ENCODE assay signal across 1 cellular context in genomic region chr11:78139422-78140391, GRCh38.
A peak's percentile ranks its signal among the peaks of the same experiment; 100 is the strongest.
TF ChIP-seq lines count a peak whose summit lies in the region.

Gene ALG8 (minus strand): TSS chr11:78139626. CDS start chr11:78139588, 38 bp downstream.

TF ChIP-seq in HepG2, 621 proteins besides CTCF, POLR2A, EP300 and RAD21 (continued from another document and continues in another):
- peak; percentile 70 for TF ChIP-seq GABPA (IDR thresholded peaks at IDR 0.05; ENCODE audit: low read depth, low read length)
- TF ChIP-seq GABPA (CRISPR knock-in tag; IDR thresholded peaks at IDR 0.05; ENCODE audit: low read depth): peak; percentile 95
- TF ChIP-seq CENPT (CRISPR knock-in tag; IDR thresholded peaks at IDR 0.05; ENCODE audit: low read depth): peak; percentile 77; the same call in 1 of the 2 replicates
- TF ChIP-seq DMTF1 (CRISPR knock-in tag; IDR thresholded peaks at IDR 0.05): no peak
- no peak for TF ChIP-seq NFRKB (IDR thresholded peaks at IDR 0.05)
- no peak for TF ChIP-seq ZSCAN5A (CRISPR knock-in tag; IDR thresholded peaks at IDR 0.05; ENCODE audit: borderline replicate concordance)
- peak; percentile 89 for TF ChIP-seq POLR2G (IDR thresholded peaks at IDR 0.05; ENCODE audit: low read depth, low read length)
- no peak for TF ChIP-seq NCOA5 (CRISPR knock-in tag; IDR thresholded peaks at IDR 0.05)
- no peak for TF ChIP-seq JUN (CRISPR knock-in tag; IDR thresholded peaks at IDR 0.05)
- TF ChIP-seq ZFP37 (CRISPR knock-in tag; IDR thresholded peaks at IDR 0.05; ENCODE audit: borderline replicate concordance): 0 out of 2 replicates have a peak, but pooled peaks have one; percentile 67
- no peak for TF ChIP-seq SIX1 (CRISPR knock-in tag; IDR thresholded peaks at IDR 0.05; ENCODE audit: borderline replicate concordance)
- TF ChIP-seq MATR3 (CRISPR knock-in tag; IDR thresholded peaks at IDR 0.05): no peak
- peak; percentile 82 for TF ChIP-seq HDAC1 (CRISPR knock-in tag; IDR thresholded peaks at IDR 0.05)
- no peak; the same call in 1 of the 2 replicates for TF ChIP-seq ZNF740 (CRISPR knock-in tag; IDR thresholded peaks at IDR 0.05)
- 0 out of 2 replicates have a peak, but pooled peaks have one; percentile 84 for TF ChIP-seq FOXO4 (CRISPR knock-in tag; conservative IDR thresholded peaks at IDR 0.05)
- TF ChIP-seq ZNF598 (CRISPR knock-in tag; IDR thresholded peaks at IDR 0.05; ENCODE audit: borderline replicate concordance): peak; percentile 93
- TF ChIP-seq ZNF552 (CRISPR knock-in tag; IDR thresholded peaks at IDR 0.05; ENCODE audit: borderline replicate concordance): peak; percentile 63; the same call in 1 of the 2 replicates
- TF ChIP-seq ZNF713 (CRISPR knock-in tag; IDR thresholded peaks at IDR 0.05): no peak
- no peak for TF ChIP-seq ZNF33B (CRISPR knock-in tag; IDR thresholded peaks at IDR 0.05)
- peak; percentile 95 for TF ChIP-seq E2F5 (CRISPR knock-in tag; conservative IDR thresholded peaks at IDR 0.05)
- no peak for TF ChIP-seq ARID3A (IDR thresholded peaks at IDR 0.05; ENCODE audit: low read depth, low read length)
- no peak; the same call in 1 of the 2 replicates for TF ChIP-seq NCOR1 (IDR thresholded peaks at IDR 0.05; ENCODE audit: borderline replicate concordance, low read length)
- peak; percentile 92 for TF ChIP-seq HNRNPLL (IDR thresholded peaks at IDR 0.05; ENCODE audit: low read depth, low read length, poor library complexity, severe bottlenecking)
- peak; percentile 61; the same call in 1 of the 2 replicates for TF ChIP-seq PAX8 (CRISPR knock-in tag; IDR thresholded peaks at IDR 0.05; ENCODE audit: borderline replicate concordance)
- TF ChIP-seq TFAP4 (IDR thresholded peaks at IDR 0.05; ENCODE audit: borderline replicate concordance, low read depth): no peak
- TF ChIP-seq ERF (CRISPR knock-in tag; IDR thresholded peaks at IDR 0.05): peak; percentile 69; the same call in 1 of the 2 replicates
- TF ChIP-seq PLSCR1 (CRISPR knock-in tag; IDR thresholded peaks at IDR 0.05; ENCODE audit: borderline replicate concordance): no peak
- peak; percentile 70 for TF ChIP-seq HES4 (CRISPR knock-in tag; IDR thresholded peaks at IDR 0.05; ENCODE audit: borderline replicate concordance)
- no peak for TF ChIP-seq HOXA7 (CRISPR knock-in tag; IDR thresholded peaks at IDR 0.05)
- peak; percentile 81; the same call in 1 of the 2 replicates for TF ChIP-seq SMAD3 (CRISPR knock-in tag; IDR thresholded peaks at IDR 0.05)
- TF ChIP-seq ZMYM2 (CRISPR knock-in tag; IDR thresholded peaks at IDR 0.05): no peak
- TF ChIP-seq ZNF367 (CRISPR knock-in tag; IDR thresholded peaks at IDR 0.05; ENCODE audit: borderline replicate concordance): peak; percentile 92; the same call in 1 of the 2 replicates
- peak; percentile 92 for TF ChIP-seq DMAP1 (CRISPR knock-in tag; IDR thresholded peaks at IDR 0.05)
- no peak for TF ChIP-seq MTF2 (CRISPR knock-in tag; IDR thresholded peaks at IDR 0.05; ENCODE audit: borderline replicate concordance)
- peak; percentile 95 for TF ChIP-seq KAT8 (CRISPR knock-in tag; IDR thresholded peaks at IDR 0.05)
- TF ChIP-seq TIGD3 (CRISPR knock-in tag; IDR thresholded peaks at IDR 0.05; ENCODE audit: borderline replicate concordance): no peak
- no peak for TF ChIP-seq ZNF512 (CRISPR knock-in tag; IDR thresholded peaks at IDR 0.05)
- no peak for TF ChIP-seq GPN1 (CRISPR knock-in tag; IDR thresholded peaks at IDR 0.05; ENCODE audit: borderline replicate concordance)
- TF ChIP-seq ZNF780A (CRISPR knock-in tag; IDR thresholded peaks at IDR 0.05): peak; percentile 78; the same call in 1 of the 2 replicates
- peak; percentile 91 for TF ChIP-seq ZNF589 (CRISPR knock-in tag; conservative IDR thresholded peaks at IDR 0.05)
- TF ChIP-seq DZIP1 (CRISPR knock-in tag; IDR thresholded peaks at IDR 0.05): no peak
- TF ChIP-seq CENPBD1 (CRISPR knock-in tag; IDR thresholded peaks at IDR 0.05; ENCODE audit: borderline replicate concordance, low read depth): no peak
- peak; percentile 81 for TF ChIP-seq ETV5 (CRISPR knock-in tag; IDR thresholded peaks at IDR 0.05; ENCODE audit: borderline replicate concordance)
- TF ChIP-seq ARHGAP35 (CRISPR knock-in tag; IDR thresholded peaks at IDR 0.05; ENCODE audit: borderline replicate concordance): no peak; the same call in 1 of the 2 replicates
- TF ChIP-seq HMGA1 (CRISPR knock-in tag; conservative IDR thresholded peaks at IDR 0.05): no peak
